ENCODE assay signal across 13 cellular contexts in the genomic region with DNA sequence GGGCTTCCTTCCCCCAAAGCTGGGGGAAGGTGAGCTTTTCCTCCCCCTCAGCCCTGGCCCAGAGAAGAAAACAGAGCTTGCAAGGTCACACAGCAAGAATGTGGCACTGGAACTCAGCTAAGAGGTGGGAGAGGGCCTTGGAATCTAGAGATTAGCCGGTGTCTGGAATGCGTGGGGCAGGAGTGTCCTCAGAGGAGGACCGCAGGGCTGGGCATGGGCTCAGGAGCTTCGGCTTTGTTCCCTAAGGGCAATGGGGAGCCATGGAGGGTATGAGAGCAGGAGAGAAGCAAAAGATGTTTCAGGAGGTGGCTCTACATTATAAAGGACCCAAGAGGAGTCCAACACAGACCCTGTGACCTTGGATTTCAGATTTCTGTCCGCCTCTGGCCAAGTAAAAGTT. TPM values are rescaled to one million over a fixed set of nuclear protein-coding genes. Genes with fewer than 3 reads are reported as not detected.
DNase-seq lines count a peak whose midpoint lies in the region; ATAC-seq and TF ChIP-seq lines count a peak whose summit lies in the region.
"Had no signal": no experiment of that assay in that cellular context is flagged by ENCODE, and none has a peak within 500 bp of the region (broad histone marks: within the 10 kb centered on the region; RNA-seq: fewer than 3 reads in every experiment).

No MANE protein-coding gene starts in this region.

- peaks cover 19% of the 10 kb centered on the region for H3K4me1 Mint-ChIP-seq in stimulated activated effector memory CD8-positive, alpha-beta T cell treated with anti-CD3 and anti-CD28 coated beads, Interleukin-12 subunit alpha, Interleukin-12 subunit beta, amount 100 ng/mL, for 72 hours

- TF ChIP-seq CTCF in IMR-90 (conservative IDR thresholded peaks at IDR 0.05; ENCODE audit: low read depth, low read length), result no peak

- no peaks in the 10 kb centered on the region for H3K36me3 ChIP-seq in IMR-90 (ENCODE audit: control insufficient read depth, insufficient read depth, low read length)
- H3K36me3 ChIP-seq: BLaER1, HAP-1 had no signal

- dilution Hi-C loops in IMR-90 (cut with HindIII; ENCODE audit: low sequenced_read_pairs, unreplicated experiment), result no loop called here

- H3K4me1 ChIP-seq in IMR-90 (ENCODE audit: control insufficient read depth, insufficient read depth, low read length), result peaks cover 18% of the 10 kb centered on the region

- no peak overlapping the region for H2BK120ac ChIP-seq in IMR-90 (ENCODE audit: low read depth, low read length)

- no peaks in the 10 kb centered on the region; the same call in 1 of the 2 replicates for H3K9me3 ChIP-seq in IMR-90 (ENCODE audit: control insufficient read depth, insufficient read depth, low read length)
- H3K9me3 ChIP-seq: BLaER1, HAP-1 had no signal

- TF ChIP-seq RAD21 in IMR-90 (IDR thresholded peaks at IDR 0.05; ENCODE audit: low read length), result no peak

- peak overlapping the region; percentile 70; the same call in 1 of the 2 replicates for H2AK5ac ChIP-seq in IMR-90 (ENCODE audit: low read depth, low read length)

- H4K91ac ChIP-seq in IMR-90 (ENCODE audit: insufficient read depth, low read depth, low read length), result no peak overlapping the region

- no peak overlapping the region; the same call in 1 of the 2 replicates for H3K56ac ChIP-seq in IMR-90 (ENCODE audit: extremely low read depth, insufficient read depth, low read length)

- H4K5ac ChIP-seq in IMR-90 (ENCODE audit: low read depth, low read length), result no peak overlapping the region

- no peaks in the 10 kb centered on the region for H3K9me3 Mint-ChIP-seq in stimulated activated effector memory CD8-positive, alpha-beta T cell treated with anti-CD3 and anti-CD28 coated beads, Interleukin-12 subunit alpha, Interleukin-12 subunit beta, amount 100 ng/mL, for 72 hours
- H3K9me3 Mint-ChIP-seq: IgD-negative memory B cell had no signal

- H4K20me1 ChIP-seq in IMR-90 (ENCODE audit: insufficient read depth, low read length), result no peaks in the 10 kb centered on the region
- H4K20me1 ChIP-seq: BLaER1 had no signal

- H3K9me1 ChIP-seq in IMR-90 (ENCODE audit: insufficient read depth, low read length), result peaks cover 3% of the 10 kb centered on the region; the same call in 1 of the 2 replicates

- CTCF ChIA-PET in IMR-90 (lab: Yijun Ruan, JAX), result interaction anchor here (0.6 kb wide), 2 partner anchors 30 to 594 kb away, joined by 3 to 5 read pairs; no protein-coding TSS in a partner anchor

- no peak overlapping the region for H3K23ac ChIP-seq in IMR-90 (ENCODE audit: low read depth, low read length)

- ATAC-seq in IMR-90 (ENCODE audit: low read depth), result no peak
- no peak for ATAC-seq in stimulated activated effector memory CD8-positive, alpha-beta T cell treated with anti-CD3 and anti-CD28 coated beads, Interleukin-12 subunit alpha, Interleukin-12 subunit beta, amount 100 ng/mL, for 72 hours
- ATAC-seq in HG02870 (IDR thresholded peaks at IDR 0.05; ENCODE audit: unreplicated experiment), result no peak
- ATAC-seq: PC-3 had no signal

- H3K4ac ChIP-seq in IMR-90 (ENCODE audit: low read depth, low read length), result peak overlapping the region; percentile 20; the same call in 1 of the 2 replicates

- BruUV-seq in IMR-90 (replicated peaks; lab: Mats Ljungman, UMichigan), result no TSS peak

- intact Hi-C loops in IMR-90 (cut with micrococcal nuclease), result no loop called here

- 40% methylated on average over 1 of the region's 5 CpGs; no CpG with 5 or more reads in 1 of the 2 experiments for WGBS in IMR-90 (ENCODE audit: extremely low coverage in 2 of 2, insufficient read length in 1 of 2), 2 experiments

- H4K8ac ChIP-seq in IMR-90 (ENCODE audit: low read depth in 2 of 2, low read length in 2 of 2), result no peak overlapping the region

- in situ Hi-C loops in IMR-90 (cut with MboI; ENCODE audit: low sequenced_read_pairs), result no loop called here

- H3K79me1 ChIP-seq in IMR-90 (ENCODE audit: low read depth in 1 of 2, low read length in 2 of 2), result peaks cover 4 to 17% of the 10 kb centered on the region in 2 experiments

- H3K27ac ChIP-seq in IMR-90 (ENCODE audit: insufficient read depth, low read length), result no peak overlapping the region
- H3K27ac ChIP-seq: BLaER1, SK-N-MC had no signal

- no peak overlapping the region for H2AFZ ChIP-seq in IMR-90 (replicated peaks; ENCODE audit: low read length, poor library complexity)

- no peak overlapping the region for H3K4me3 Mint-ChIP-seq in stimulated activated effector memory CD8-positive, alpha-beta T cell treated with anti-CD3 and anti-CD28 coated beads, Interleukin-12 subunit alpha, Interleukin-12 subunit beta, amount 100 ng/mL, for 72 hours

- H3K4me2 ChIP-seq in IMR-90 (ENCODE audit: low read depth, low read length), result no peak overlapping the region
- H3K4me2 ChIP-seq: BLaER1 had no signal

- peaks cover 5% of the 10 kb centered on the region for H3K36me3 Mint-ChIP-seq in stimulated activated effector memory CD8-positive, alpha-beta T cell treated with anti-CD3 and anti-CD28 coated beads, Interleukin-12 subunit alpha, Interleukin-12 subunit beta, amount 100 ng/mL, for 72 hours
- H3K36me3 Mint-ChIP-seq: IgD-negative memory B cell had no signal

- TF ChIP-seq POLR2A in IMR-90 (IDR thresholded peaks at IDR 0.05; ENCODE audit: low read depth, low read length), result no peak

- no peak overlapping the region for H3K18ac ChIP-seq in IMR-90 (ENCODE audit: low read depth, low read length)

- H2BK15ac ChIP-seq in IMR-90 (ENCODE audit: low read depth, low read length), result no peak overlapping the region; the same call in 2 of the 3 replicates

- H2BK5ac ChIP-seq in IMR-90 (ENCODE audit: low read depth, low read length, poor library complexity, severe bottlenecking), result no peak overlapping the region

- no peak overlapping the region for H3K9ac ChIP-seq in IMR-90 (ENCODE audit: low read depth, low read length)
- H3K9ac ChIP-seq: BLaER1 had no signal

- peak overlapping the region; percentile 24 for H3K27ac Mint-ChIP-seq in stimulated activated effector memory CD8-positive, alpha-beta T cell treated with anti-CD3 and anti-CD28 coated beads, Interleukin-12 subunit alpha, Interleukin-12 subunit beta, amount 100 ng/mL, for 72 hours

- no peak overlapping the region for H2BK20ac ChIP-seq in IMR-90 (ENCODE audit: low read depth, low read length)

- DNase-seq in D341Med (ENCODE audit: low spot score) (peak; percentile 12), IMR-90 (no peak), iPS-NIHi11 (ENCODE audit: low spot score) (peak; percentile 14), NCI-H1930 (lab: John Stamatoyannopoulos, UW) (no peak), AML-193 (lab: John Stamatoyannopoulos, UW) (no peak)
- no peak for DNase-seq in stimulated activated effector memory CD8-positive, alpha-beta T cell treated with anti-CD3 and anti-CD28 coated beads, Interleukin-12 subunit alpha, Interleukin-12 subunit beta, amount 100 ng/mL, for 72 hours (ENCODE audit: low spot score in 2 of 2)
- DNase-seq: DMS153, PC-3 had no signal

- peak overlapping the region; percentile 15 for H2AK9ac ChIP-seq in IMR-90 (replicated peaks; ENCODE audit: low read depth, low read length, poor library complexity)

- H3K27me3 ChIP-seq in IMR-90 (ENCODE audit: control insufficient read depth, insufficient read depth, low read length), result no peaks in the 10 kb centered on the region; the same call in 1 of the 2 replicates
- H3K27me3 ChIP-seq: BLaER1 had no signal

- H3K4me3 ChIP-seq in IMR-90 (ENCODE audit: insufficient read depth, low read depth, low read length), result no peak overlapping the region
- H3K4me3 ChIP-seq: BLaER1, HAP-1, SK-N-MC had no signal

- POLR2A ChIA-PET in IMR-90 (lab: Charles Lee; ENCODE audit: unreplicated experiment), result no interaction called here

- H3K14ac ChIP-seq in IMR-90 (replicated peaks; ENCODE audit: low read depth, low read length), result no peak overlapping the region

TF ChIP-seq in IMR-90, 13 proteins besides CTCF, POLR2A, EP300 and RAD21:
- TF ChIP-seq FOS (IDR thresholded peaks at IDR 0.05; ENCODE audit: low read depth, low read length), result no peak
- TF ChIP-seq MAZ (IDR thresholded peaks at IDR 0.05; ENCODE audit: borderline replicate concordance, low read depth, low read length), result no peak
- no peak for TF ChIP-seq RFX5 (IDR thresholded peaks at IDR 0.05; ENCODE audit: low read depth, low read length)
- TF ChIP-seq NFE2L2 (IDR thresholded peaks at IDR 0.05; ENCODE audit: low read depth, low read length), result no peak
- no peak for TF ChIP-seq MXI1 (IDR thresholded peaks at IDR 0.05; ENCODE audit: borderline replicate concordance, low read depth, low read length)
- no peak for TF ChIP-seq CHD1 (IDR thresholded peaks at IDR 0.05; ENCODE audit: low read depth, low read length)
- TF ChIP-seq MAFK (IDR thresholded peaks at IDR 0.05; ENCODE audit: low read depth, low read length), result no peak
TF ChIP-seq in IMR-90: peak in this region for 0.

RNA-seq across cellular contexts. Expression of a gene that starts 20.4 kb away (rescaled TPM):
- 7,721 and 7,727 TPM in 2 replicates for total RNA-seq in IMR-90 (2012; rRNA removed)
- 9,060 and 9,985 TPM in 2 replicates for polyA plus RNA-seq in IMR-90 (2012; rRNA removed)
- polyA plus RNA-seq in IMR-90 (2012; cell fraction: cytosol; rRNA removed), result 16,337 and 21,423 TPM in 2 replicates
- polyA plus RNA-seq in IMR-90 (2012; cell fraction: nucleus; rRNA removed; ENCODE audit: low replicate concordance), result 3,466 and 15,446 TPM in 2 replicates

RNA-seq across cellular contexts. Expression of a gene that starts 37.2 kb away (rescaled TPM):
- 2.0 and 2.2 TPM in 2 replicates for total RNA-seq in IMR-90 (2012; rRNA removed)
- 6.4 and 8.7 TPM in 2 replicates for polyA plus RNA-seq in IMR-90 (2012; rRNA removed)
- polyA plus RNA-seq in IMR-90 (2012; cell fraction: cytosol; rRNA removed), result 3.8 and 7.0 TPM in 2 replicates
- polyA plus RNA-seq in IMR-90 (2012; cell fraction: nucleus; rRNA removed; ENCODE audit: low replicate concordance), result 7.2 and 21.7 TPM in 2 replicates

RNA-seq across cellular contexts. Expression of a gene that starts 41.8 kb away (rescaled TPM):
- 118 and 137 TPM in 2 replicates for total RNA-seq in IMR-90 (2012; rRNA removed)
- 277 and 353 TPM in 2 replicates for polyA plus RNA-seq in IMR-90 (2012; rRNA removed)
- polyA plus RNA-seq in IMR-90 (2012; cell fraction: cytosol; rRNA removed), result 217 and 436 TPM in 2 replicates
- polyA plus RNA-seq in IMR-90 (2012; cell fraction: nucleus; rRNA removed; ENCODE audit: low replicate concordance), result 131 and 368 TPM in 2 replicates

Comparison
In these comparisons a context has a peak if more than half of its experiments do, and no peak if none do; other contexts are left out.
1. DNase-seq: peak in D341Med (single experiment) and iPS-NIHi11 (single experiment); none in IMR-90 (single experiment), stimulated activated effector memory CD8-positive, alpha-beta T cell treated with anti-CD3 and anti-CD28 coated beads, Interleukin-12 subunit alpha, Interleukin-12 subunit beta, amount 100 ng/mL, for 72 hours (0 of 2), NCI-H1930 (0 of 2) and AML-193 (0 of 2).